Comparison of ENCODE assay signal across 22 cellular contexts in the genomic region with DNA sequence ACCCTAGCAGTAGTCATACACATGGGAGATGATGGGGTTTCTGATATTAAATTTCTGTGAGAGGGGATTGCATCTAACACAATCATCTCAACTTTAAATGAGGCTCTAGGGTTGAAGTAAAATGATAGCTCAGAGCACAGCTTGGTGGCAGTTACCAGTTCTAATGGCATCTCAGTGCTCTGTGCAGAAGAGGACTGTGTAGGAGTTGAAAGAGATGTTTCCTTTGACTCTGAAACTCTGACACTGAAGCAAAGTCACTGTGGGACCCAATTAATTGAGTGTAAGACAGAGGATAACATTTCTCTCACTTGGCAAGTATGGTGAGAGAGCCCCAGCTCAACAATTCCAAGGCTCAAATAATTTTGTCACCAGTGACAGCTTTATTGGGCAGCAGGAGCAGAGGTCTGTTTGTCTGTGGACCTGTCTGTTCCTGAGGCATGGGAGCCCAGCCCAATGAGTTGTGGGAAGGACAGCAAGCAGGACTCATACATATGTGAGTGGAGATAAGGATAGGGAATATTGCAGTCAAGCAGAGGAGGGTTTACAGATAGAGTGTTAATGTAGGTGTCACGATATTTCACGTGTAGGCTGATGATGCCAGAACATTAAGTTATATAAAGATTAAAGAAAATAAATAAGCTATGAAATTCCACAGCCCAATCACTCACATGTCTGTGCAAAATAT.
DNase-seq lines count a peak whose midpoint lies in the region; ATAC-seq and TF ChIP-seq lines count a peak whose summit lies in the region.
"Had no signal": no experiment of that assay in that cellular context is flagged by ENCODE, and none has a peak within 500 bp of the region (broad histone marks: within the 10 kb centered on the region; RNA-seq: fewer than 3 reads in every experiment).

No MANE protein-coding gene starts in this region.

- H3K27ac ChIP-seq in OCI-LY3 (ENCODE audit: low read length) = peak overlapping the region; percentile 41
- H3K27ac ChIP-seq: C4-2B had no signal

- peaks cover 32% of the 10 kb centered on the region for H3K4me1 ChIP-seq in OCI-LY3 (ENCODE audit: low read length)

- no peaks in the 10 kb centered on the region for H3K9me3 Mint-ChIP-seq in stimulated activated memory B cell treated with anti-CD40 and anti-IgM and Interleukin-4, amounts not matched to agents 10 μg/mL and 1 μg/mL and 100 μg/mL, for 72 hours
- H3K9me3 Mint-ChIP-seq: CD8-positive, alpha-beta memory T cell had no signal

- H3K4me3 Mint-ChIP-seq in stimulated activated memory B cell treated with anti-CD40 and anti-IgM and Interleukin-4, amounts not matched to agents 10 μg/mL and 1 μg/mL and 100 μg/mL, for 72 hours = no peak overlapping the region
- H3K4me3 Mint-ChIP-seq: CD8-positive, alpha-beta memory T cell; T-helper 17 cell had no signal

- peak; percentile 57 for ATAC-seq in GM19351 (IDR thresholded peaks at IDR 0.05; ENCODE audit: unreplicated experiment)
- no peak for ATAC-seq in stimulated activated memory B cell treated with anti-CD40 and anti-IgM and Interleukin-4, amounts not matched to agents 10 μg/mL and 1 μg/mL and 100 μg/mL, for 72 hours
- ATAC-seq: HCT116, Right ventricle myocardium inferior, T-helper 17 cell had no signal

- H3K4me3 ChIP-seq in OCI-LY3 (ENCODE audit: low read length) = peak overlapping the region; percentile 19; the same call in 1 of the 2 replicates
- H3K4me3 ChIP-seq: MG63 had no signal

- TF ChIP-seq CTCF in OCI-LY3 (IDR thresholded peaks at IDR 0.05; ENCODE audit: low read depth, low read length) = 0 out of 2 replicates have a peak, but pooled peaks have one; percentile 6

- H3K27ac Mint-ChIP-seq in stimulated activated memory B cell treated with anti-CD40 and anti-IgM and Interleukin-4, amounts not matched to agents 10 μg/mL and 1 μg/mL and 100 μg/mL, for 72 hours = no peak overlapping the region
- H3K27ac Mint-ChIP-seq: CD8-positive, alpha-beta memory T cell; T-helper 17 cell had no signal

- peak overlapping the region; percentile 48 for H3K4me2 ChIP-seq in OCI-LY3 (ENCODE audit: low read length)

- DNase-seq in HEK293T (ENCODE audit: extremely low spot score) = no peak
- DNase-seq in left kidney (ENCODE audit: low read depth, low spot score) = peak; percentile 22
- DNase-seq in NOMO-1 treated with dmso at 0.1 percent for 144 hours (lab: John Stamatoyannopoulos, UW; ENCODE audit: unreplicated experiment) = no peak
- DNase-seq in foreskin melanocyte = no peak
- DNase-seq: AML-193; Calu3; CD8-positive, alpha-beta memory T cell; DMS153; MG63; NCI-H1436 treated with DMSO at 0.1 percent for 48 hours; NCI-H2029 treated with DMSO at 0.1 percent for 48 hours; NCI-H226; NCI-H524; NCI-H774; SW 1271; T-helper 17 cell had no signal

- no peaks in the 10 kb centered on the region for H3K27me3 ChIP-seq in OCI-LY3 (ENCODE audit: low read depth, low read length)

- no peak overlapping the region for H2AFZ ChIP-seq in OCI-LY3 (ENCODE audit: low read depth, low read length)

- no peaks in the 10 kb centered on the region for H3K4me1 Mint-ChIP-seq in stimulated activated memory B cell treated with anti-CD40 and anti-IgM and Interleukin-4, amounts not matched to agents 10 μg/mL and 1 μg/mL and 100 μg/mL, for 72 hours
- H3K4me1 Mint-ChIP-seq: CD8-positive, alpha-beta memory T cell; T-helper 17 cell had no signal

- H3K9me3 ChIP-seq in OCI-LY3 (ENCODE audit: insufficient read depth, low read length) = no peaks in the 10 kb centered on the region
- H3K9me3 ChIP-seq: MG63 had no signal

- H4K20me1 ChIP-seq in OCI-LY3 (ENCODE audit: insufficient read depth, low read length) = no peaks in the 10 kb centered on the region

- no peaks in the 10 kb centered on the region for H3K79me2 ChIP-seq in OCI-LY3 (ENCODE audit: low read length)

- peaks cover 4% of the 10 kb centered on the region for H3K36me3 ChIP-seq in OCI-LY3 (replicated peaks; ENCODE audit: low read depth, low read length)
- H3K36me3 ChIP-seq: MG63 had no signal

- peak overlapping the region; percentile 12; the same call in 1 of the 2 replicates for H3K9ac ChIP-seq in OCI-LY3 (ENCODE audit: low read length)

- CTCF ChIA-PET in HEK293T (lab: Yijun Ruan, JAX) = no interaction called here

- peaks cover 24% of the 10 kb centered on the region for H3K27me3 Mint-ChIP-seq in stimulated activated memory B cell treated with anti-CD40 and anti-IgM and Interleukin-4, amounts not matched to agents 10 μg/mL and 1 μg/mL and 100 μg/mL, for 72 hours

- H3K36me3 Mint-ChIP-seq in stimulated activated memory B cell treated with anti-CD40 and anti-IgM and Interleukin-4, amounts not matched to agents 10 μg/mL and 1 μg/mL and 100 μg/mL, for 72 hours = no peaks in the 10 kb centered on the region
- H3K36me3 Mint-ChIP-seq: CD8-positive, alpha-beta memory T cell had no signal

- POLR2A ChIA-PET in HEK293T (lab: Yijun Ruan, JAX) = no interaction called here

TF ChIP-seq in HEK293T, 16 proteins besides CTCF, POLR2A, EP300 and RAD21:
- TF ChIP-seq, protein P1, sequence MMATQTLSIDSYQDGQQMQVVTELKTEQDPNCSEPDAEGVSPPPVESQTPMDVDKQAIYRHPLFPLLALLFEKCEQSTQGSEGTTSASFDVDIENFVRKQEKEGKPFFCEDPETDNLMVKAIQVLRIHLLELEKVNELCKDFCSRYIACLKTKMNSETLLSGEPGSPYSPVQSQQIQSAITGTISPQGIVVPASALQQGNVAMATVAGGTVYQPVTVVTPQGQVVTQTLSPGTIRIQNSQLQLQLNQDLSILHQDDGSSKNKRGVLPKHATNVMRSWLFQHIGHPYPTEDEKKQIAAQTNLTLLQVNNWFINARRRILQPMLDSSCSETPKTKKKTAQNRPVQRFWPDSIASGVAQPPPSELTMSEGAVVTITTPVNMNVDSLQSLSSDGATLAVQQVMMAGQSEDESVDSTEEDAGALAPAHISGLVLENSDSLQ (IDR thresholded peaks at IDR 0.05) = peak; percentile 29; the same call in 1 of the 2 replicates
- TF ChIP-seq TARDBP (IDR thresholded peaks at IDR 0.05) (no peak), CTBP1 (IDR thresholded peaks at IDR 0.05; ENCODE audit: borderline replicate concordance) (no peak), HDGF (IDR thresholded peaks at IDR 0.05; ENCODE audit: borderline replicate concordance) (no peak), FOXK2 (IDR thresholded peaks at IDR 0.05) (no peak)
